In the genomic region with DNA sequence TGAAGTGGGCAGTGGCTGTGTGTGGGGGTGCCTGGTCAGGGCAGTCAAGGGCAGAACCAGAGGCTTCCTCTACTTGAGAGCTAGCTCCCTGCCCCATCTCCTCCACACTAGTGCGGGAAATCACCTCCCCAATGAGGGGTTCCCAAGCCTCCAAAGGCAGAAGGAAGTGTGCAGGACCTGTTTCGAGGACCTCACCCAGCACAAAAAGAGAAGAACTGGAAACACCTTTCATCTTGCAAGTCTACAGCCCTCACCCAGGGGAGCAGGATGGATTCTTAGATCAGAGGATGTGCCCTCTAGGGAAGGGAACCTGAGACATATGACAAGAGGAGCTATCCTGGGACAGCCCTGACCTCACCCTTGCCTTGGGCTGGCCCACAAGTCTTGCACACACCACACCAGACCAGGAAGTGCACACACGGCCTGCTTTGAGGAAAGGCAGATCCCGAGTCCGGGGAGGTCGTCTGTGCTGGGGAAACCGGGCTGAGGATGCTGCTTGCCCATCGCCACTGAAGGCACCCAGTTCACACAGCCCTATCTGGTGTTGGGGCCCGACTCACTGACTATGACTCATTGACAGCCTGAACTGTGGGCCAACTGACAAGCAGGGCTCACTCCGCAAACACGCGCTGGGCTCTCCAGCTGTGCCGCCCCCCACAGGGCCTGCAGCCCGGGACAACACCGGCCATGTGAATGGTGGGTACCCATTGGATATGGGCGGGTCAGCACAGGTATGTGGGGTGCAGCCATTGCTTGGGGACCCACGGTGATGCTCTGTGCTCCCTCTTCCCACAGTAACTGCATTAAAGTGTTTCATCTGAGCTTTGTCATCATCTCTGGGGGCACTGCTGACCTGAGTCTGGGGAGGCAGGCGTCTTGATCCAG, we compare ENCODE assay signal across 8 cellular contexts. TPM values are rescaled to one million over a fixed set of nuclear protein-coding genes. Genes with fewer than 3 reads are reported as not detected.
DNase-seq lines count a peak whose midpoint lies in the region; ATAC-seq and TF ChIP-seq lines count a peak whose summit lies in the region.

No MANE protein-coding gene starts in this region.

- no peak for TF ChIP-seq EP300 in gastroesophageal sphincter (IDR thresholded peaks at IDR 0.05)

- TF ChIP-seq CTCF in KMS-11 (conservative IDR thresholded peaks at IDR 0.05; ENCODE audit: low read depth, low read length) (no peak), gastroesophageal sphincter (IDR thresholded peaks at IDR 0.05) (no peak)

- no peak for TF ChIP-seq POLR2A in gastroesophageal sphincter (IDR thresholded peaks at IDR 0.05)

- no peak overlapping the region for H2AFZ ChIP-seq in KMS-11 (ENCODE audit: low read depth)

- POLR2A ChIA-PET in activated CD4-positive, alpha-beta memory T cell treated with anti-CD3 and anti-CD28 coated beads, Interleukin-2, amount 10 ng/mL, durations not matched to agents 7 days and 5 days (lab: Charles Lee), result interaction anchor here (0.6 to 1.6 kb wide), 11 partner anchors 9 to 772 kb away, joined by 3 to 10 read pairs (median 4); a partner anchor contains a TSS

- WGBS in gastroesophageal sphincter (ENCODE audit: low coverage in 1 of 2), 2 donors, result 60% methylated on average over 3 of the region's 18 CpGs; no CpG with 5 or more reads in 1 of the 2 donors

- no peaks in the 10 kb centered on the region for H3K27me3 Mint-ChIP-seq in activated CD4-positive, alpha-beta memory T cell treated with anti-CD3 and anti-CD28 coated beads, Interleukin-2, amount 10 ng/mL, durations not matched to agents 7 days and 5 days

- H3K27me3 ChIP-seq in KMS-11 (ENCODE audit: insufficient read depth, low read depth) (no peaks in the 10 kb centered on the region), gastroesophageal sphincter (no peaks in the 10 kb centered on the region)

- H3K4me2 ChIP-seq in KMS-11, result peak overlapping the region; percentile 92; the same call in 1 of the 2 replicates

- no peak overlapping the region for H3K9ac ChIP-seq in KMS-11

- H3K4me1 ChIP-seq in KMS-11 (ENCODE audit: low read depth, poor library complexity, severe bottlenecking) (peaks cover 38% of the 10 kb centered on the region), gastroesophageal sphincter (peaks cover 0 to 59% (median 38%) of the 10 kb centered on the region in 3 donors)

- H3K36me3 Mint-ChIP-seq in activated CD4-positive, alpha-beta memory T cell treated with anti-CD3 and anti-CD28 coated beads, Interleukin-2, amount 10 ng/mL, durations not matched to agents 7 days and 5 days (ENCODE audit: low read depth), result peaks cover 20% of the 10 kb centered on the region

- H3K4me3 ChIP-seq in KMS-11 (IDR thresholded peaks at IDR 0.05; ENCODE audit: insufficient read depth, low read depth, low read length) (no peak overlapping the region), gastroesophageal sphincter (no peak overlapping the region)

- CTCF ChIA-PET in activated CD4-positive, alpha-beta memory T cell treated with anti-CD3 and anti-CD28 coated beads, Interleukin-2, amount 10 ng/mL, durations not matched to agents 7 days and 5 days (lab: Charles Lee), result interaction anchor here (1.8 kb wide), 1 partner anchor 61 kb away, joined by 9 read pairs; no protein-coding TSS in a partner anchor

- H3K27ac ChIP-seq in KMS-11, result no peak overlapping the region
- H3K27ac ChIP-seq in gastroesophageal sphincter, result peak overlapping the region in 2 of 4 donors; percentile 84 to 88

- H3K9me3 ChIP-seq in gastroesophageal sphincter, result no peaks in the 10 kb centered on the region

- H3K36me3 ChIP-seq in KMS-11 (ENCODE audit: insufficient read depth) (no peaks in the 10 kb centered on the region), gastroesophageal sphincter (peaks cover 0 to 1% of the 10 kb centered on the region in 2 donors)

- no peak for ATAC-seq in GM21737 (IDR thresholded peaks at IDR 0.05; ENCODE audit: unreplicated experiment)
- no peak for ATAC-seq in gastroesophageal sphincter

- H3K79me2 ChIP-seq in KMS-11 (ENCODE audit: insufficient read depth, low read depth), result peaks cover 16% of the 10 kb centered on the region

- H3K4me1 Mint-ChIP-seq in activated CD4-positive, alpha-beta memory T cell treated with anti-CD3 and anti-CD28 coated beads, Interleukin-2, amount 10 ng/mL, durations not matched to agents 7 days and 5 days, result peaks cover 64% of the 10 kb centered on the region

- H3K9me3 Mint-ChIP-seq in activated CD4-positive, alpha-beta memory T cell treated with anti-CD3 and anti-CD28 coated beads, Interleukin-2, amount 10 ng/mL, durations not matched to agents 7 days and 5 days, result no peaks in the 10 kb centered on the region

- peak overlapping the region; percentile 73 for H3K4me3 Mint-ChIP-seq in activated CD4-positive, alpha-beta memory T cell treated with anti-CD3 and anti-CD28 coated beads, Interleukin-2, amount 10 ng/mL, durations not matched to agents 7 days and 5 days

- no peaks in the 10 kb centered on the region for H4K20me1 ChIP-seq in KMS-11 (ENCODE audit: insufficient read depth)

- DNase-seq in AG08396 (ENCODE audit: low spot score), result peak; percentile 70
- DNase-seq in activated CD4-positive, alpha-beta memory T cell treated with anti-CD3 and anti-CD28 coated beads, Interleukin-2, amount 10 ng/mL, durations not matched to agents 7 days and 5 days, result peak; percentile 76
- peak; percentile 35 for DNase-seq in fibroblast of peridontal ligament (ENCODE audit: extremely low read depth)
- peak; percentile 57 to 75 for DNase-seq in stimulated activated CD8-positive, alpha-beta memory T cell treated with anti-CD3 and anti-CD28 coated beads, Interleukin-7, amount 100 ng/mL, for 48 hours (ENCODE audit: extremely low read depth in 1 of 2, low read depth in 1 of 2)
- no peak for DNase-seq in DMS114 treated with DMSO at 0.1 percent for 48 hours (lab: John Stamatoyannopoulos, UW; ENCODE audit: unreplicated experiment)

- H3K27ac Mint-ChIP-seq in activated CD4-positive, alpha-beta memory T cell treated with anti-CD3 and anti-CD28 coated beads, Interleukin-2, amount 10 ng/mL, durations not matched to agents 7 days and 5 days, result peak overlapping the region; percentile 92

RNA-seq across cellular contexts. Expression of a gene that starts 1.8 kb away (rescaled TPM):
- 10 to 100 TPM; 18.3 to 21.0 TPM for total RNA-seq in activated CD4-positive, alpha-beta memory T cell treated with anti-CD3 and anti-CD28 coated beads, Interleukin-2, amount 10 ng/mL, durations not matched to agents 7 days and 5 days
- 1 to 10 TPM in 2 of 4 donors, under 1 TPM in 2; 0.62 to 4.6 (median 1.9) TPM for total RNA-seq in gastroesophageal sphincter

RNA-seq across cellular contexts. Expression of a gene that starts 3.3 kb away (rescaled TPM):
- 10 to 100 TPM; 58.4 to 60.4 TPM for total RNA-seq in activated CD4-positive, alpha-beta memory T cell treated with anti-CD3 and anti-CD28 coated beads, Interleukin-2, amount 10 ng/mL, durations not matched to agents 7 days and 5 days
- total RNA-seq in gastroesophageal sphincter, result 10 to 100 TPM; 53.7 to 73.0 (median 67.6) TPM

RNA-seq across cellular contexts. Expression of a gene that starts 7.9 kb away (rescaled TPM):
- 10 to 100 TPM; 16.5 to 16.7 TPM for total RNA-seq in activated CD4-positive, alpha-beta memory T cell treated with anti-CD3 and anti-CD28 coated beads, Interleukin-2, amount 10 ng/mL, durations not matched to agents 7 days and 5 days
- total RNA-seq in gastroesophageal sphincter, result 10 to 100 TPM in 2 of 4 donors, 1 to 10 TPM in 2; 9.0 to 13.8 (median 10.0) TPM

RNA-seq across cellular contexts. Expression of a gene that starts 21.4 kb away (rescaled TPM):
- total RNA-seq in activated CD4-positive, alpha-beta memory T cell treated with anti-CD3 and anti-CD28 coated beads, Interleukin-2, amount 10 ng/mL, durations not matched to agents 7 days and 5 days, result 10 to 100 TPM; 36.3 to 36.6 TPM
- 10 to 100 TPM; 19.8 to 27.7 (median 22.6) TPM for total RNA-seq in gastroesophageal sphincter

RNA-seq across cellular contexts. Expression of a gene that starts 58.3 kb away (rescaled TPM):
- total RNA-seq in activated CD4-positive, alpha-beta memory T cell treated with anti-CD3 and anti-CD28 coated beads, Interleukin-2, amount 10 ng/mL, durations not matched to agents 7 days and 5 days, result 1 to 10 TPM; 6.9 to 7.2 TPM
- 1 to 10 TPM in 1 of 4 donors, under 1 TPM in 2, not detected in 1; 0.40 to 1.6 (median 0.58) TPM for total RNA-seq in gastroesophageal sphincter
